Comparison of ENCODE assay signal across 8 cellular contexts in genomic region chr12:47317182-47317915, GRCh38.
A peak's percentile ranks its signal among the peaks of the same experiment; 100 is the strongest.
DNase-seq lines count a peak whose midpoint lies in the region; FAIRE-seq and TF ChIP-seq lines count a peak whose summit lies in the region.

No MANE protein-coding gene starts in this region.

- H3K36me3 ChIP-seq in SU-DHL-6 (ENCODE audit: low read length) (no peaks in the 10 kb centered on the region), skeletal muscle satellite cell (ENCODE audit: insufficient read depth, low read length) (no peaks in the 10 kb centered on the region)

- H3K27ac ChIP-seq in SU-DHL-6 (ENCODE audit: low read depth, low read length): peak overlapping the region; percentile 49; the same call in 1 of the 2 replicates

- TF ChIP-seq CTCF in SU-DHL-6 (IDR thresholded peaks at IDR 0.05; ENCODE audit: insufficient read depth, low read length, poor library complexity, severe bottlenecking) (no peak), progenitor cell of endocrine pancreas (IDR thresholded peaks at IDR 0.05; ENCODE audit: unreplicated experiment) (no peak)

- TF ChIP-seq POLR2A in H54 (IDR thresholded peaks at IDR 0.05; ENCODE audit: low read depth, low read length): no peak

- peak overlapping the region; percentile 44 for H2AFZ ChIP-seq in SU-DHL-6 (ENCODE audit: low read depth, low read length, severe bottlenecking)

- no peaks in the 10 kb centered on the region for H3K79me2 ChIP-seq in SU-DHL-6 (ENCODE audit: insufficient read depth, low read length)

- H3K9me3 ChIP-seq in SU-DHL-6 (ENCODE audit: insufficient read depth, low read length) (no peaks in the 10 kb centered on the region), skeletal muscle satellite cell (replicated peaks; ENCODE audit: low read length) (no peaks in the 10 kb centered on the region)

- H3K27me3 ChIP-seq in SU-DHL-6 (ENCODE audit: low read length) (no peaks in the 10 kb centered on the region), skeletal muscle satellite cell (ENCODE audit: control insufficient read depth, insufficient read depth, low read length) (no peaks in the 10 kb centered on the region)

- H3K36me3 Mint-ChIP-seq in activated CD4-positive, alpha-beta T cell treated with anti-CD3 and anti-CD28 coated beads, Interleukin-2, amount 10 ng/mL, durations not matched to agents 7 days and 5 days (ENCODE audit: low read depth): peaks cover 6% of the 10 kb centered on the region
- H3K36me3 Mint-ChIP-seq in progenitor cell of endocrine pancreas (ENCODE audit: insufficient read depth): no peaks in the 10 kb centered on the region

- H3F3A ChIP-seq in SU-DHL-6 (ENCODE audit: insufficient read depth): peaks cover 8% of the 10 kb centered on the region

- H3K4me3 Mint-ChIP-seq in activated CD4-positive, alpha-beta T cell treated with anti-CD3 and anti-CD28 coated beads, Interleukin-2, amount 10 ng/mL, durations not matched to agents 7 days and 5 days: peak overlapping the region; percentile 29
- no peak overlapping the region for H3K4me3 Mint-ChIP-seq in progenitor cell of endocrine pancreas (ENCODE audit: low read depth)

- no peaks in the 10 kb centered on the region for H4K20me1 ChIP-seq in SU-DHL-6 (ENCODE audit: low read depth, low read length)

- CTCF ChIA-PET in activated CD4-positive, alpha-beta T cell treated with anti-CD3 and anti-CD28 coated beads, Interleukin-2, amount 10 ng/mL, durations not matched to agents 7 days and 5 days (lab: Charles Lee): interaction anchor here (1.0 kb wide), 1 partner anchor 17 kb away, joined by 3 read pairs; no protein-coding TSS in a partner anchor

- peak overlapping the region; percentile 11 for H3K4me3 ChIP-seq in SU-DHL-6 (ENCODE audit: insufficient read depth, low read length, poor library complexity, severe bottlenecking)
- H3K4me3 ChIP-seq in skeletal muscle satellite cell (ENCODE audit: low read length): no peak overlapping the region

- FAIRE-seq in H54 (lab: Jason Lieb, UNC): peak; percentile 38

- H3K27me3 Mint-ChIP-seq in activated CD4-positive, alpha-beta T cell treated with anti-CD3 and anti-CD28 coated beads, Interleukin-2, amount 10 ng/mL, durations not matched to agents 7 days and 5 days: no peaks in the 10 kb centered on the region
- H3K27me3 Mint-ChIP-seq in progenitor cell of endocrine pancreas: no peaks in the 10 kb centered on the region

- H3K27ac Mint-ChIP-seq in activated CD4-positive, alpha-beta T cell treated with anti-CD3 and anti-CD28 coated beads, Interleukin-2, amount 10 ng/mL, durations not matched to agents 7 days and 5 days: peak overlapping the region; percentile 77
- H3K27ac Mint-ChIP-seq in progenitor cell of endocrine pancreas: no peak overlapping the region

- peak; percentile 28 for DNase-seq in activated CD4-positive, alpha-beta T cell treated with anti-CD3 and anti-CD28 coated beads, Interleukin-2, amount 10 ng/mL, durations not matched to agents 7 days and 5 days
- DNase-seq in activated CD4-positive, alpha-beta T cell treated with anti-CD3 and anti-CD28 coated beads, Interleukin-2, amount 50 U/mL, for 48 hours: no peak
- DNase-seq in H54 (ENCODE audit: insufficient read length, low spot score) (no peak), progenitor cell of endocrine pancreas (ENCODE audit: low spot score, unreplicated experiment) (no peak), putamen (ENCODE audit: low spot score) (no peak), NCI-H510A treated with DMSO at 0.1 percent for 48 hours (lab: John Stamatoyannopoulos, UW) (no peak)

- POLR2A ChIA-PET in activated CD4-positive, alpha-beta T cell treated with anti-CD3 and anti-CD28 coated beads, Interleukin-2, amount 10 ng/mL, durations not matched to agents 7 days and 5 days (lab: Charles Lee): no interaction called here

- H3K4me1 Mint-ChIP-seq in activated CD4-positive, alpha-beta T cell treated with anti-CD3 and anti-CD28 coated beads, Interleukin-2, amount 10 ng/mL, durations not matched to agents 7 days and 5 days: peaks cover 36% of the 10 kb centered on the region
- H3K4me1 Mint-ChIP-seq in progenitor cell of endocrine pancreas (ENCODE audit: low read depth): peaks cover 13% of the 10 kb centered on the region

- H3K9ac ChIP-seq in SU-DHL-6 (ENCODE audit: low read length) (peak overlapping the region; percentile 31; the same call in 1 of the 2 replicates), skeletal muscle satellite cell (ENCODE audit: low read depth, low read length) (no peak overlapping the region)

- H3K4me1 ChIP-seq in skeletal muscle satellite cell (ENCODE audit: control insufficient read depth, insufficient read depth, low read length): peaks cover 6% of the 10 kb centered on the region

- peaks cover 17% of the 10 kb centered on the region for H3K9me3 Mint-ChIP-seq in activated CD4-positive, alpha-beta T cell treated with anti-CD3 and anti-CD28 coated beads, Interleukin-2, amount 10 ng/mL, durations not matched to agents 7 days and 5 days
- H3K9me3 Mint-ChIP-seq in progenitor cell of endocrine pancreas (ENCODE audit: low read depth): peaks cover 4% of the 10 kb centered on the region

- H3K4me2 ChIP-seq in SU-DHL-6 (ENCODE audit: low read depth, low read length, poor library complexity, severe bottlenecking) (peak overlapping the region; percentile 61), skeletal muscle satellite cell (ENCODE audit: low read length) (peak overlapping the region; percentile 57)

- no peaks in the 10 kb centered on the region for H3K9me2 ChIP-seq in SU-DHL-6 (replicated peaks; ENCODE audit: insufficient read depth, low read length)
